Comparison of ENCODE assay signal across 8 cellular contexts in genomic region chr17:45147102-45147580, GRCh38. TPM values are rescaled to one million over a fixed set of nuclear protein-coding genes. Genes with fewer than 3 reads are reported as not detected.
DNase-seq lines count a peak whose midpoint lies in the region; ATAC-seq and TF ChIP-seq lines count a peak whose summit lies in the region.

No MANE protein-coding gene starts in this region.

- DNase-seq in SHP77 (lab: John Stamatoyannopoulos, UW) (peak; percentile 78 to 83), SHP77 treated with DMSO at 0.1 percent for 48 hours (lab: John Stamatoyannopoulos, UW) (no peak), RWPE2 (ENCODE audit: low spot score) (no peak), coronary artery (ENCODE audit: low spot score) (peak; percentile 86), lower leg skin (ENCODE audit: low spot score in 2 of 2) (peak in 1 of 2 donors; percentile 95), thoracic aorta (ENCODE audit: low spot score) (no peak), cortex of kidney (lab: John Stamatoyannopoulos, UW) (no peak)

- H3K27ac ChIP-seq in HUES48 (ENCODE audit: low read depth, low read length) (peak overlapping the region; percentile 100), RWPE2 (ENCODE audit: poor library complexity, severe bottlenecking) (peak overlapping the region; percentile 80), coronary artery (peak overlapping the region; percentile 96 to 99), thoracic aorta (peak overlapping the region; percentile 98)

- H3K4me1 ChIP-seq in HUES48 (ENCODE audit: control insufficient read depth, insufficient read depth, low read length) (peaks cover 27% of the 10 kb centered on the region), RWPE2 (ENCODE audit: insufficient read depth, poor library complexity, severe bottlenecking) (peaks cover 18% of the 10 kb centered on the region), thoracic aorta (ENCODE audit: control insufficient read depth in 1 of 2, low read depth in 2 of 2) (peaks cover 18 to 43% of the 10 kb centered on the region in 2 donors)

- intact Hi-C loops in lower leg skin (cut with DNase I; ENCODE audit: low total_unique reads) = no loop called here

- TF ChIP-seq CTCF in RWPE2 (IDR thresholded peaks at IDR 0.05; ENCODE audit: poor library complexity, severe bottlenecking) (no peak), coronary artery (IDR thresholded peaks at IDR 0.05) (no peak), lower leg skin (IDR thresholded peaks at IDR 0.05) (no peak), thoracic aorta (IDR thresholded peaks at IDR 0.05) (no peak)

- 1% methylated on average over 20 to 24 of the region's 24 CpGs for WGBS in lower leg skin, 2 donors

- H3K9me3 ChIP-seq in HUES48 (ENCODE audit: control insufficient read depth, insufficient read depth, low read length) (no peaks in the 10 kb centered on the region), RWPE2 (ENCODE audit: severe bottlenecking) (no peaks in the 10 kb centered on the region), thoracic aorta (no peaks in the 10 kb centered on the region)

- no peaks in the 10 kb centered on the region for H3K27me3 ChIP-seq in HUES48 (ENCODE audit: control insufficient read depth, insufficient read depth, low read length)
- no peaks in the 10 kb centered on the region for H3K27me3 ChIP-seq in RWPE2 (ENCODE audit: insufficient read depth, poor library complexity, severe bottlenecking)
- no peaks in the 10 kb centered on the region for H3K27me3 ChIP-seq in thoracic aorta (replicated peaks; ENCODE audit: insufficient read depth)

- TF ChIP-seq POLR2A in lower leg skin (IDR thresholded peaks at IDR 0.05) = no peak

- peak overlapping the region; percentile 98 for H3K9ac ChIP-seq in HUES48 (ENCODE audit: low read depth, low read length)

- H3K4me3 ChIP-seq in HUES48 (ENCODE audit: low read depth, low read length) = peak overlapping the region; percentile 88
- H3K4me3 ChIP-seq in RWPE2 (ENCODE audit: severe bottlenecking) = peak overlapping the region; percentile 66
- peak overlapping the region; percentile 85 for H3K4me3 ChIP-seq in coronary artery
- H3K4me3 ChIP-seq in lower leg skin (ENCODE audit: low read depth, poor library complexity, severe bottlenecking) = peak overlapping the region; percentile 27
- peak overlapping the region; percentile 86 for H3K4me3 ChIP-seq in thoracic aorta

- H3K36me3 ChIP-seq in HUES48 (ENCODE audit: control insufficient read depth, insufficient read depth, low read length) (no peaks in the 10 kb centered on the region), RWPE2 (ENCODE audit: low read depth) (peaks cover 6% of the 10 kb centered on the region; the same call in 1 of the 2 replicates), thoracic aorta (no peaks in the 10 kb centered on the region)

- ATAC-seq in RWPE2 (ENCODE audit: low read depth) = peak; percentile 0; the same call in 1 of the 3 replicates
- peak; percentile 4 for ATAC-seq in thoracic aorta (ENCODE audit: insufficient number of reproducible peaks, low FRiP score, low read depth)

RNA-seq across cellular contexts. Expression of gene HEXIM1, which starts 1.1 kb away (rescaled TPM):
- total RNA-seq in lower leg skin = 10 to 100 TPM; 20.9 to 32.7 (median 25.0) TPM
- 10 to 100 TPM; 34.9 to 89.1 TPM for total RNA-seq in thoracic aorta

RNA-seq across cellular contexts. Expression of gene ACBD4, which starts 11.7 kb away (rescaled TPM):
- total RNA-seq in lower leg skin (10 to 100 TPM in 2 of 4 donors, 1 to 10 TPM in 2; 8.2 to 14.9 (median 10.1) TPM), thoracic aorta (10 to 100 TPM; 21.5 to 27.9 TPM)

RNA-seq across cellular contexts. Expression of gene HEXIM2, which starts 14.5 kb away (rescaled TPM):
- total RNA-seq in lower leg skin = 10 to 100 TPM in 1 of 4 donors, 1 to 10 TPM in 3; 2.4 to 16.7 (median 5.8) TPM
- 1 to 10 TPM in 1 of 2 donors, not detected in 1; 1.5 TPM for total RNA-seq in thoracic aorta

RNA-seq across cellular contexts. Expression of gene PLCD3, which starts 14.8 kb away (rescaled TPM):
- total RNA-seq in lower leg skin (100 to 1,000 TPM in 3 of 4 donors, 10 to 100 TPM in 1; 65.7 to 180 (median 105) TPM), thoracic aorta (100 to 1,000 TPM in 1 of 2 donors, 10 to 100 TPM in 1; 79.3 to 116 TPM)

Comparison
In these comparisons a context has a peak if more than half of its experiments do, and no peak if none do; other contexts are left out.
1. DNase-seq: peak in SHP77 (2 of 2) and coronary artery (single experiment); none in SHP77 treated with DMSO at 0.1 percent for 48 hours (single experiment), RWPE2 (single experiment), thoracic aorta (single experiment) and cortex of kidney (single experiment).
2. H3K4me3 ChIP-seq: peak in every context shown above with its lines; median percentile 88 in HUES48; 86 in thoracic aorta; 85 in coronary artery; 66 in RWPE2; 27 in lower leg skin.
3. Peak in every context shown above with its lines, with median percentiles within 50 percentile points of each other: H3K27ac ChIP-seq.